Comparison of ENCODE assay signal across 13 cellular contexts in the genomic region with DNA sequence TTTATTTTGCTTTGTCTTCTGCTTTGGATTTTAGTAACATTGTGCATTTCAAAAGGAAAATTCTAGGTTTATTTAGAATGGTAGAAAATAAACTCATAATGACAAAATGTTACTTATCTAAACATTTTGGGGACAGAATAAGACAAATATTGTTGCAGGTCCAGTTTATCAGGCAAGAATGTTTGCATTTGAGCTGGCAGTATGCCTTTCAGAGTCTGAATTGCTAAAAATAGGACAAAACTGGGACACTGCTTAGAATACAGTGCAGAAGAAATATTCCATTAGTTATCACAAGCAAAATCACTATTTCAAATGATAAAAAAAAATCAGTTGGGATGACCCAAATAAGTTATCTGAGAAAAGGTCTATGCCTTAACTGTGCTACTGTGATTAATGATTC.
DNase-seq lines count a peak whose midpoint lies in the region; ATAC-seq and TF ChIP-seq lines count a peak whose summit lies in the region.
"Had no signal": no experiment of that assay in that cellular context is flagged by ENCODE, and none has a peak within 500 bp of the region (broad histone marks: within the 10 kb centered on the region; RNA-seq: fewer than 3 reads in every experiment).

No MANE protein-coding gene starts in this region.

- ATAC-seq in HG03280 (IDR thresholded peaks at IDR 0.05; ENCODE audit: unreplicated experiment) (no peak), omental fat pad (ENCODE audit: low FRiP score) (no peak)
- ATAC-seq: GM23338 had no signal

- TF ChIP-seq CTCF in choroid plexus epithelial cell (conservative IDR thresholded peaks at IDR 0.05; ENCODE audit: low read depth, low read length) (no peak), omental fat pad (IDR thresholded peaks at IDR 0.05) (no peak)

- H3K4me3 ChIP-seq in choroid plexus epithelial cell (ENCODE audit: low read depth, low read length), result no peak overlapping the region
- H3K4me3 ChIP-seq: GM23338 had no signal

- DNase-seq in astrocyte of the hippocampus (ENCODE audit: low read depth, low spot score) (peak; percentile 2), choroid plexus epithelial cell (ENCODE audit: low read depth) (peak; percentile 23), superior temporal gyrus (ENCODE audit: extremely low spot score) (peak; percentile 31), omental fat pad (ENCODE audit: low spot score) (no peak)
- no peak for DNase-seq in activated naive CD4-positive, alpha-beta T cell (lab: John Stamatoyannopoulos, UW)
- DNase-seq: ACHN; AML-193; Caco-2; CD4-positive, alpha-beta T cell; GDM1; HCEC 1CT had no signal

Comparison
In these comparisons a context has a peak if more than half of its experiments do, and no peak if none do; other contexts are left out.
1. DNase-seq: peak in astrocyte of the hippocampus (single experiment), choroid plexus epithelial cell (single experiment) and superior temporal gyrus (single experiment); none in activated naive CD4-positive, alpha-beta T cell (0 of 4) and omental fat pad (single experiment).